In the genomic region with DNA sequence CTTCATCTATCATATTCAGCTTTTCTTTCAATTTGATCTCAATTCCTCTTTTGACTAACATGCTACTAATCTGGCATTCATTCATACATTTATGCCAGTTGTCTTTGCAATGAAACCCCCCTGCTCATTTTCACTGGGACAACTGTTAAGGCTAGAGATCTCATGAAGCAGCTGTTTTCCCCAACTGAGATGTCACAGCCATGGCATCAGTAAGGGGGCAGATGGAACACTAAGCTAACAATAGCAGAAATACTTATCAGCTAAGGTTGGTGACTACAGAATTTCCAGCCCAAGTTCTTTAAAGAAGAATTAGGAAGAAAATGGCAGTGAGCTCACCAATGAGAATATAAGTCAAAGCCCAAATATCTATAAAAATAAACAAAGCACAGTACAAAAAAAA, we compare ENCODE assay signal across 23 cellular contexts. TPM values are rescaled to one million over a fixed set of nuclear protein-coding genes. Genes with fewer than 3 reads are reported as not detected.
"Had no signal": no experiment of that assay in that cellular context is flagged by ENCODE, and none has a peak within 500 bp of the region (broad histone marks: within the 10 kb centered on the region; RNA-seq: fewer than 3 reads in every experiment).

No MANE protein-coding gene starts in this region.

- ATAC-seq: esophagus mucosa; gastrocnemius medialis; left lobe of liver; lower lobe of right lung; naive thymus-derived CD4-positive, alpha-beta T cell; psoas muscle had no signal

- H3K4me1 ChIP-seq: right lobe of liver had no signal

- H3K9me3 Mint-ChIP-seq: memory B cell; naive thymus-derived CD4-positive, alpha-beta T cell had no signal

- H3K4me3 ChIP-seq: gastrocnemius medialis, lower lobe of right lung, psoas muscle, right lobe of liver, spleen, stomach, thoracic aorta, transverse colon had no signal

- H3K9me3 ChIP-seq: gastrocnemius medialis, lower lobe of right lung, neutrophil, psoas muscle, right lobe of liver, spleen, stomach, thoracic aorta, transverse colon had no signal

- H3K27me3 Mint-ChIP-seq: memory B cell; naive thymus-derived CD4-positive, alpha-beta T cell had no signal

- DNase-seq: effector memory CD4-positive, alpha-beta T cell; gastrocnemius medialis; islet precursor cell; lower lobe of right lung; midbrain; naive thymus-derived CD4-positive, alpha-beta T cell; psoas muscle; retina; right lobe of liver; spleen; stimulated activated CD4-positive, alpha-beta T cell treated with anti-CD3 and anti-CD28 coated beads, Interleukin-15, amount 100 ng/mL, for 24 hours; stimulated activated CD4-positive, alpha-beta T cell treated with anti-CD3 and anti-CD28 coated beads, Interleukin-1b, Interleukin-23, amount 100 ng/mL, for 48 hours; stimulated activated CD4-positive, alpha-beta T cell treated with anti-CD3 and anti-CD28 coated beads, Interleukin-4, amount 100 ng/mL, for 24 hours; stimulated activated naive CD4-positive, alpha-beta T cell; stomach; substantia nigra; transverse colon had no signal

- H3K27ac ChIP-seq: lower lobe of right lung, neutrophil, psoas muscle, right lobe of liver, spleen, thoracic aorta, transverse colon had no signal

- H3K27ac Mint-ChIP-seq: memory B cell had no signal

- H3K27me3 ChIP-seq: gastrocnemius medialis, neutrophil, right lobe of liver, spleen, stomach, transverse colon had no signal

- H3K4me3 Mint-ChIP-seq: memory B cell; naive thymus-derived CD4-positive, alpha-beta T cell had no signal

RNA-seq across cellular contexts. Expression of a gene that starts 14.2 kb away (rescaled TPM):
- polyA plus RNA-seq: neural cell had no signal
